8 cellular contexts compared by ENCODE assay signal in genomic region chr1:32350785-32351076, GRCh38. TPM values are rescaled to one million over a fixed set of nuclear protein-coding genes. Genes with fewer than 3 reads are reported as not detected.
DNase-seq lines count a peak whose midpoint lies in the region; ATAC-seq and TF ChIP-seq lines count a peak whose summit lies in the region.

No MANE protein-coding gene starts in this region.

- no peaks in the 10 kb centered on the region for H3K27me3 Mint-ChIP-seq in central memory CD8-positive, alpha-beta T cell
- H3K27me3 Mint-ChIP-seq in nephron progenitor cell (ENCODE audit: low read depth, poor library complexity): peaks cover 8% of the 10 kb centered on the region

- peak overlapping the region; percentile 76 for H3K27ac ChIP-seq in KOPT-K1 (ENCODE audit: low read depth, low read length, poor library complexity, severe bottlenecking)

- H3K36me3 ChIP-seq in KOPT-K1 (ENCODE audit: insufficient read depth, low read length): no peaks in the 10 kb centered on the region

- intact Hi-C loops in sciatic nerve (cut with DNase I): no loop called here

- no peak overlapping the region for H3K27ac Mint-ChIP-seq in central memory CD8-positive, alpha-beta T cell (ENCODE audit: low read depth)
- H3K27ac Mint-ChIP-seq in nephron progenitor cell: no peak overlapping the region

- TF ChIP-seq CTCF in AG10803 (conservative IDR thresholded peaks at IDR 0.05; ENCODE audit: low read length) (no peak), nephron progenitor cell (IDR thresholded peaks at IDR 0.05) (no peak)

- no peaks in the 10 kb centered on the region for H3K9me3 Mint-ChIP-seq in central memory CD8-positive, alpha-beta T cell
- peaks cover 16% of the 10 kb centered on the region for H3K9me3 Mint-ChIP-seq in nephron progenitor cell

- H3K4me1 Mint-ChIP-seq in central memory CD8-positive, alpha-beta T cell: peaks cover 53% of the 10 kb centered on the region
- peaks cover 60% of the 10 kb centered on the region for H3K4me1 Mint-ChIP-seq in nephron progenitor cell

- H3K36me3 Mint-ChIP-seq in central memory CD8-positive, alpha-beta T cell (ENCODE audit: insufficient read depth): peaks cover 2% of the 10 kb centered on the region
- no peaks in the 10 kb centered on the region for H3K36me3 Mint-ChIP-seq in nephron progenitor cell (ENCODE audit: low read depth)

- no peak for ATAC-seq in central memory CD8-positive, alpha-beta T cell (replicated peaks; ENCODE audit: extremely low read depth, poor library complexity, severe bottlenecking)
- no peak for ATAC-seq in HG03354 (IDR thresholded peaks at IDR 0.05; ENCODE audit: poor library complexity, severe bottlenecking, unreplicated experiment)
- no peak for ATAC-seq in HG02571 (IDR thresholded peaks at IDR 0.05; ENCODE audit: unreplicated experiment)
- ATAC-seq in sciatic nerve: no peak
- no peak for ATAC-seq in GM19395 (IDR thresholded peaks at IDR 0.05; ENCODE audit: unreplicated experiment)

- peak overlapping the region; percentile 75 for H3K4me3 ChIP-seq in AG10803 (ENCODE audit: low read length)

- DNase-seq in AG10803 (ENCODE audit: low read depth) (no peak), nephron progenitor cell (no peak), sciatic nerve (ENCODE audit: low spot score) (no peak)
- no peak for DNase-seq in central memory CD8-positive, alpha-beta T cell (ENCODE audit: low spot score in 2 of 2)

- H3K9me3 ChIP-seq in KOPT-K1 (ENCODE audit: insufficient read depth, low read length, poor library complexity, severe bottlenecking): no peaks in the 10 kb centered on the region

- peak overlapping the region; percentile 70 for H3K4me3 Mint-ChIP-seq in central memory CD8-positive, alpha-beta T cell
- H3K4me3 Mint-ChIP-seq in nephron progenitor cell: peak overlapping the region; percentile 85

RNA-seq across cellular contexts. Expression of gene FAM229A, which starts 11.6 kb away (rescaled TPM):
- 12.0 TPM for total RNA-seq in sciatic nerve

RNA-seq across cellular contexts. Expression of gene TSSK3, which starts 11.6 kb away (rescaled TPM):
- total RNA-seq in sciatic nerve: 5.1 TPM

RNA-seq across cellular contexts. Expression of gene MARCKSL1, which starts 14.7 kb away (rescaled TPM):
- 126 TPM for total RNA-seq in sciatic nerve

RNA-seq across cellular contexts. Expression of gene BSDC1, which starts 43.5 kb away (rescaled TPM):
- total RNA-seq in sciatic nerve: 83.1 TPM

RNA-seq across cellular contexts. Expression of gene HDAC1, which starts 58.8 kb away (rescaled TPM):
- total RNA-seq in sciatic nerve: 54.7 TPM
